Comparison of ENCODE assay signal across 30 cellular contexts in the genomic region with DNA sequence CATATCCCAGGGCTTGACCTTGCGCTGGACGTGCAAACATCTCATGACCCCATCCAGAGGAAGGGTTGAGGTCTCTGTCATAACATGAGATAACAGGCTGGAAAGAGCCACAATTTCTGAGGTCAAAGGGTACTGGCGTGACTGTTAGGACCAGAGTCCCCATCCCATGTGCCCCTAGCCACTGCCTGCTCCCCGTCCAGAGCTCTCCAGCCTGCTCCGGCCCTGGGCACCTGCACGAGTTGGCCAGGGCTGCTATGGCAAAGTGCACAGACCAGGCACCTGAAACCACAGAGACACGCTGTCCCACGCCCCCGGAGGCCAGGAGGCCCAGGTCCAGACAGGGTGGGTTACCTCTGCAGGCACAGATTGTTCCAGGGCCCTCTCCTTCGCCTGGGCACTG. TPM values are rescaled to one million over a fixed set of nuclear protein-coding genes. Genes with fewer than 3 reads are reported as not detected.
"Had no signal": no experiment of that assay in that cellular context is flagged by ENCODE, and none has a peak within 500 bp of the region (broad histone marks: within the 10 kb centered on the region; RNA-seq: fewer than 3 reads in every experiment).

No MANE protein-coding gene starts in this region.

- H3K27ac ChIP-seq: breast epithelium, esophagus muscularis mucosa, foreskin keratinocyte, heart left ventricle, left ventricle myocardium inferior, pancreas, psoas muscle, right atrium auricular region, thoracic aorta, uterus had no signal

- H3K9me3 ChIP-seq: breast epithelium, esophagus muscularis mucosa, heart left ventricle, left ventricle myocardium inferior, pancreas, psoas muscle, right atrium auricular region, thoracic aorta, uterus had no signal

- ATAC-seq: activated naive CD8-positive, alpha-beta T cell treated with anti-CD3 and anti-CD28 coated beads, Interleukin-2, amount 50 U/mL, for 24 hours; activated T-cell treated with anti-CD3 and anti-CD28 coated beads, Interleukin-2, amount 50 U/mL, for 4 hours; activated T-helper 17 cell treated with anti-CD3 and anti-CD28 coated beads, Interleukin-2, amount 50 U/mL, for 72 hours; foreskin keratinocyte; heart left ventricle; pancreas; psoas muscle; T-helper 17 cell; WTC11 had no signal

- H3K4me1 ChIP-seq: breast epithelium, esophagus muscularis mucosa, foreskin keratinocyte, heart left ventricle, left ventricle myocardium inferior, pancreas, psoas muscle, right atrium auricular region, uterus had no signal

- H3K27me3 ChIP-seq: breast epithelium, esophagus muscularis mucosa, foreskin keratinocyte, pancreas, right atrium auricular region, uterus had no signal

- DNase-seq: activated CD4-positive, alpha-beta memory T cell treated with anti-CD3 and anti-CD28 coated beads, Interleukin-2, amount 10 ng/mL, durations not matched to agents 7 days and 5 days; activated CD4-positive, alpha-beta T cell treated with anti-CD3 and anti-CD28 coated beads for 1 hour; activated CD4-positive, alpha-beta T cell treated with anti-CD3 and anti-CD28 coated beads, Interleukin-2, amount 10 ng/mL, durations not matched to agents 7 days and 5 days; activated CD8-positive, alpha-beta memory T cell treated with anti-CD3 and anti-CD28 coated beads, Interleukin-2, amount 50 U/mL, for 48 hours; activated naive CD8-positive, alpha-beta T cell treated with anti-CD3 and anti-CD28 coated beads, Interleukin-2, amount 50 U/mL, for 24 hours; activated T-cell treated with anti-CD3 and anti-CD28 coated beads, Interleukin-2, amount 50 U/mL, for 4 hours; amygdala; dermis blood vessel endothelial cell; effector CD4-positive, alpha-beta T cell; foreskin keratinocyte; heart left ventricle; hypothalamus; kidney glomerular epithelial cell; left ventricle myocardium inferior; mammary epithelial cell; nucleus accumbens; stimulated activated CD4-positive, alpha-beta T cell treated with anti-CD3 and anti-CD28 coated beads, Interleukin-12 subunit alpha, Interleukin-12 subunit beta, amount 100 ng/mL, for 4 hours; stimulated activated CD4-positive, alpha-beta T cell treated with anti-CD3 and anti-CD28 coated beads, Interleukin-4, amount 100 ng/mL, for 1 hour; SW 1271; T-helper 17 cell; trophoblast cell; uterus had no signal

- H3K4me3 ChIP-seq: breast epithelium, esophagus muscularis mucosa, heart left ventricle, left ventricle myocardium inferior, pancreas, psoas muscle, right atrium auricular region, thoracic aorta, uterus had no signal

RNA-seq across cellular contexts. Expression of a gene that starts 58.9 kb away (rescaled TPM):
- total RNA-seq: activated CD4-positive, alpha-beta memory T cell treated with anti-CD3 and anti-CD28 coated beads, Interleukin-2, amount 10 ng/mL, durations not matched to agents 7 days and 5 days; activated CD4-positive, alpha-beta T cell treated with anti-CD3 and anti-CD28 coated beads, Interleukin-2, amount 10 ng/mL, durations not matched to agents 7 days and 5 days; activated T-helper 17 cell treated with anti-CD3 and anti-CD28 coated beads, Interleukin-2, amount 50 U/mL, for 72 hours had no signal
